ENCODE assay signal across 8 cellular contexts in genomic region chr9:91131433-91131839, GRCh38.
DNase-seq lines count a peak whose midpoint lies in the region; ATAC-seq, FAIRE-seq and TF ChIP-seq lines count a peak whose summit lies in the region.

No MANE protein-coding gene starts in this region.

- H3K36me3 ChIP-seq in HCT116 (ENCODE audit: control insufficient read depth in 1 of 2, insufficient read depth in 2 of 2, low read length in 2 of 2) (no peaks in the 10 kb centered on the region), GM12878 (ENCODE audit: control insufficient read depth in 2 of 2, insufficient read depth in 2 of 2, low read length in 1 of 2) (no peaks in the 10 kb centered on the region), osteoblast (ENCODE audit: insufficient read depth, low read length) (no peaks in the 10 kb centered on the region)

- H3K9me3 ChIP-seq in HCT116 (ENCODE audit: control insufficient read depth in 1 of 2, insufficient read depth in 1 of 2, low read depth in 1 of 2, low read length in 2 of 2) (no peaks in the 10 kb centered on the region), GM12878 (replicated peaks; ENCODE audit: control insufficient read depth, insufficient read depth, low read length) (no peaks in the 10 kb centered on the region), osteoblast (ENCODE audit: low read depth, low read length) (no peaks in the 10 kb centered on the region)

- intact Hi-C loops in HCT116 (cut with micrococcal nuclease): loop anchor here (10.0 kb wide), 1 partner anchor 173 kb away; no protein-coding TSS in a partner anchor
- intact Hi-C loops in GM12878 (cut with micrococcal nuclease; ENCODE audit: unreplicated experiment): no loop called here

- TF ChIP-seq POLR2A in HCT116 (IDR thresholded peaks at IDR 0.05; ENCODE audit: borderline replicate concordance, extremely low read depth, insufficient read depth, insufficient read length): no peak
- no peak for TF ChIP-seq POLR2A in GM12878 (IDR thresholded peaks at IDR 0.05; ENCODE audit: low read depth, low read length)

- no peaks in the 10 kb centered on the region for H3K79me2 ChIP-seq in HCT116 (ENCODE audit: insufficient read depth, low read length)
- H3K79me2 ChIP-seq in GM12878 (ENCODE audit: control insufficient read depth, insufficient read depth, low read length): no peaks in the 10 kb centered on the region
- H3K79me2 ChIP-seq in osteoblast (ENCODE audit: insufficient read depth, low read length): no peaks in the 10 kb centered on the region

- no peaks in the 10 kb centered on the region for H4K20me1 ChIP-seq in HCT116 (ENCODE audit: insufficient read depth)
- H4K20me1 ChIP-seq in GM12878 (ENCODE audit: control insufficient read depth, insufficient read depth): no peaks in the 10 kb centered on the region
- no peaks in the 10 kb centered on the region for H4K20me1 ChIP-seq in osteoblast (ENCODE audit: insufficient read depth, low read length)

- peak overlapping the region; percentile 8; the same call in 1 of the 2 replicates for H3K9ac ChIP-seq in HCT116 (ENCODE audit: low read length)
- H3K9ac ChIP-seq in GM12878 (ENCODE audit: control insufficient read depth, insufficient read depth, low read length): no peak overlapping the region

- TF ChIP-seq RAD21 in HCT116 (IDR thresholded peaks at IDR 0.05; ENCODE audit: low read depth) (no peak; the same call in 1 of the 2 replicates), GM12878 (IDR thresholded peaks at IDR 0.05; ENCODE audit: insufficient read depth, low read depth, low read length) (no peak)

- CTCF ChIA-PET in HCT116 (lab: Charles Lee): no interaction called here
- CTCF ChIA-PET in RWPE1 (lab: Yijun Ruan, JAX): interaction anchor here (0.6 to 0.8 kb wide), 5 partner anchors 10 to 477 kb away, joined by 3 read pairs; no protein-coding TSS in a partner anchor
- CTCF ChIA-PET in GM12878 (lab: Yijun Ruan, JAX): interaction anchor here (0.9 kb wide), 1 partner anchor 14 kb away, joined by 3 read pairs; no protein-coding TSS in a partner anchor

- H3K27me3 ChIP-seq in HCT116 (ENCODE audit: insufficient read depth, low read length) (no peaks in the 10 kb centered on the region), GM12878 (replicated peaks in 1 of 2; ENCODE audit: control insufficient read depth in 2 of 2, insufficient read depth in 2 of 2, low read length in 1 of 2) (no peaks in the 10 kb centered on the region; a peak in 1 of 4 replicates), osteoblast (ENCODE audit: insufficient read depth, low read length) (no peaks in the 10 kb centered on the region)

- TF ChIP-seq CTCF in HCT116 (IDR thresholded peaks at IDR 0.05 in 2 of 3, conservative IDR thresholded peaks at IDR 0.05 in 1 of 3; ENCODE audit: borderline replicate concordance in 1 of 3, insufficient read depth in 1 of 3, low read depth in 2 of 3, low read length in 2 of 3) (no peak), RWPE1 (conservative IDR thresholded peaks at IDR 0.05; ENCODE audit: low read depth) (no peak), GM12878 (IDR thresholded peaks at IDR 0.05 in 2 of 3, conservative IDR thresholded peaks at IDR 0.05 in 1 of 3; ENCODE audit: control insufficient read depth in 2 of 3, extremely low read depth in 1 of 3, insufficient read depth in 1 of 3, low read depth in 3 of 3, low read length in 3 of 3) (no peak), osteoblast (IDR thresholded peaks at IDR 0.05; ENCODE audit: extremely low read depth, low read depth, low read length) (no peak)

- TF ChIP-seq EP300 in GM12878 (IDR thresholded peaks at IDR 0.05; ENCODE audit: borderline replicate concordance in 1 of 2, control insufficient read depth in 1 of 2, low read depth in 2 of 2, low read length in 2 of 2): peak; percentile 79 to 80; a peak in 2 of 4 replicates

- ATAC-seq in HCT116 (peak; percentile 95), GM12878 (peak; percentile 50; the same call in 2 of the 3 replicates), HG02571 (IDR thresholded peaks at IDR 0.05; ENCODE audit: unreplicated experiment) (no peak), HG03045 (IDR thresholded peaks at IDR 0.05; ENCODE audit: unreplicated experiment) (no peak)

- H3K27ac ChIP-seq in HCT116 (ENCODE audit: low read depth, low read length): peak overlapping the region; percentile 2; the same call in 1 of the 2 replicates
- peak overlapping the region; percentile 80 for H3K27ac ChIP-seq in RWPE1
- H3K27ac ChIP-seq in GM12878 (ENCODE audit: control insufficient read depth, insufficient read depth): no peak overlapping the region
- H3K27ac ChIP-seq in osteoblast (ENCODE audit: low read depth, low read length): peak overlapping the region; percentile 98

- H3K4me2 ChIP-seq in HCT116 (ENCODE audit: low read length) (peak overlapping the region; percentile 61), GM12878 (ENCODE audit: control insufficient read depth, insufficient read depth) (no peak overlapping the region), osteoblast (ENCODE audit: insufficient read depth, low read length) (peak overlapping the region; percentile 61)

- no peaks in the 10 kb centered on the region for H3K9me2 ChIP-seq in HCT116 (ENCODE audit: insufficient read depth)

- 25% methylated on average over 8 of the region's 8 CpGs for WGBS in GM12878 (ENCODE audit: insufficient coverage, insufficient replicate concordance, low lambda C conversion rate, missing lambda C conversion rate)

- POLR2A ChIA-PET in HCT116 (lab: Charles Lee) (no interaction called here), RWPE1 (lab: Yijun Ruan, JAX; ENCODE audit: low non-redundant PET) (no interaction called here), GM12878 (lab: Charles Lee) (no interaction called here)

- H2AFZ ChIP-seq in HCT116 (ENCODE audit: low read depth, low read length, poor library complexity, severe bottlenecking) (peak overlapping the region; percentile 79), GM12878 (ENCODE audit: control insufficient read depth, low read depth, low read length) (no peak overlapping the region), osteoblast (ENCODE audit: low read length) (no peak overlapping the region)

- FAIRE-seq in GM12878 (lab: Jason Lieb, UNC): peak; percentile 23

- BruUV-seq in HCT116 (replicated peaks; lab: Mats Ljungman, UMichigan): no TSS peak
- no TSS peak for BruUV-seq in GM12878 (replicated peaks; lab: Mats Ljungman, UMichigan)

- SMC1A ChIA-PET in GM12878 (lab: Charles Lee; ENCODE audit: uncharacterized antibody, unreplicated experiment): interaction anchor here (1.0 kb wide), 1 partner anchor 16 kb away, joined by 5 read pairs; no protein-coding TSS in a partner anchor

- RAD21 ChIA-PET in HCT116 (lab: Charles Lee; ENCODE audit: low non-redundant PET in 1 of 2, low total read pairs in 2 of 2, uncharacterized antibody in 2 of 2, unreplicated experiment in 2 of 2): no interaction called here
- RAD21 ChIA-PET in GM12878 (lab: Charles Lee; ENCODE audit: unreplicated experiment): no interaction called here

- peaks cover 12 to 20% of the 10 kb centered on the region in 2 experiments for H3K4me1 ChIP-seq in HCT116 (ENCODE audit: control insufficient read depth in 1 of 2, insufficient read depth in 2 of 2, low read length in 2 of 2)
- no peaks in the 10 kb centered on the region for H3K4me1 ChIP-seq in GM12878 (ENCODE audit: control insufficient read depth, insufficient read depth, low read length)
- peaks cover 20% of the 10 kb centered on the region for H3K4me1 ChIP-seq in osteoblast (ENCODE audit: insufficient read depth, low read length)

- DNase-seq in HCT116 (ENCODE audit: low read depth, low spot score) (peak; percentile 61), RWPE1 (ENCODE audit: low spot score) (peak; percentile 96), GM12878 (ENCODE audit: low read depth, low spot score) (no peak), osteoblast (ENCODE audit: insufficient read length, low spot score, missing footprints) (peak; percentile 94), inferior parietal cortex (ENCODE audit: extremely low spot score) (no peak), islet precursor cell (no peak)

- H3K4me3 ChIP-seq in HCT116 (replicated peaks in 1 of 2; ENCODE audit: low read depth in 1 of 2, low read length in 2 of 2) (peak overlapping the region in 1 of 2 experiments; percentile 27; a peak in 2 of 4 replicates), GM12878 (no peak overlapping the region), osteoblast (ENCODE audit: insufficient read depth, low read length) (no peak overlapping the region)

- in situ Hi-C loops in GM12878 (cut with MboI): no loop called here

TF ChIP-seq in HCT116, 20 proteins besides CTCF, POLR2A, EP300 and RAD21 (continues in another document):
- TF ChIP-seq ELF1 (IDR thresholded peaks at IDR 0.05; ENCODE audit: borderline replicate concordance, low read depth): no peak
- peak; percentile 92 for TF ChIP-seq FOSL1 (IDR thresholded peaks at IDR 0.05; ENCODE audit: low read depth)
- peak; percentile 92 for TF ChIP-seq JUND (IDR thresholded peaks at IDR 0.05)
- TF ChIP-seq SIN3A (IDR thresholded peaks at IDR 0.05; ENCODE audit: low read depth): peak; percentile 71; the same call in 1 of the 2 replicates

TF ChIP-seq in GM12878, 131 proteins besides CTCF, POLR2A, EP300 and RAD21 (continues in another document):
- no peak for TF ChIP-seq PKNOX1 (IDR thresholded peaks at IDR 0.05)
- no peak for TF ChIP-seq ATF3 (IDR thresholded peaks at IDR 0.05; ENCODE audit: borderline replicate concordance, extremely low read depth, low read depth, low read length)
- TF ChIP-seq CREM (IDR thresholded peaks at IDR 0.05; ENCODE audit: low read depth): peak; percentile 36; the same call in 1 of the 2 replicates
- TF ChIP-seq ZSCAN29 (IDR thresholded peaks at IDR 0.05): no peak

Comparison
In these comparisons a context has a peak if more than half of its experiments do, and no peak if none do; other contexts are left out.
1. ATAC-seq: peak in HCT116 (single experiment) and GM12878 (single experiment); none in HG02571 (single experiment) and HG03045 (single experiment).
2. DNase-seq: peak in HCT116 (single experiment), RWPE1 (single experiment) and osteoblast (single experiment); none in GM12878 (single experiment), inferior parietal cortex (single experiment) and islet precursor cell (single experiment).
3. Of the 18 proteins assayed by ChIP-seq in both GM12878 and HCT116: peak only in GM12878: none; only in HCT116: CBX3, CEBPB, JUND, MAX, POLR2AphosphoS5, SIN3A and 1 more; in both: SP1; in neither: 10.